8 cellular contexts compared by ENCODE assay signal in the genomic region with DNA sequence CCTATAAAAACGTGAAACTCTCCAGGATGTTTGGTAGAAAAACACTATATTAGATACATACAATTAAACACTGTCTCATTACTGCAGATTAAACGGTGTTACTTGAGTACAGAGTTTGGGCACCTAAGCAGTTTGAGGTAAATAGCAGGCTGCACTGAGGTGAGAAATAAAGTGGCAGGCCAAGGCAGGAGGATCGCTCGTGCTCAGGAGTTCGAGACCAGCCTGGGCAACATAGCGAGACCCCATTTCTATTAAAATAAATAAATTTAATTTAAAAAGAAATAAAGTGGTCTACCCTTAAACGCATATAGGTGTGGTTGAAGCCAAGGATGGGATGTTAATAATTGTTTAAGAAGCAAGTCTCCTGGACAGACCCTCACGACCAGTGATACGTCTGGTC. TPM values are rescaled to one million over a fixed set of nuclear protein-coding genes. Genes with fewer than 3 reads are reported as not detected.
A peak's percentile ranks its signal among the peaks of the same experiment; 100 is the strongest.
DNase-seq lines count a peak whose midpoint lies in the region; ATAC-seq, FAIRE-seq and TF ChIP-seq lines count a peak whose summit lies in the region.

No MANE protein-coding gene starts in this region.

- FAIRE-seq in GM19239 (lab: Jason Lieb, UNC): peak; percentile 58

- TF ChIP-seq EP300 in sigmoid colon (IDR thresholded peaks at IDR 0.05): no peak

- peak overlapping the region; percentile 93 to 98 (median 94) for H3K27ac ChIP-seq in sigmoid colon

- peaks cover 0 to 17% (median 4%) of the 10 kb centered on the region in 4 donors for H3K4me1 ChIP-seq in sigmoid colon

- no peaks in the 10 kb centered on the region for H3K27me3 ChIP-seq in sigmoid colon

- H3K9me3 ChIP-seq in sigmoid colon: no peaks in the 10 kb centered on the region

- peak overlapping the region; percentile 91 for H3K4me3 ChIP-seq in fibroblast of the aortic adventitia (ENCODE audit: low read depth, low read length)
- peak overlapping the region; percentile 76 to 95 (median 85) for H3K4me3 ChIP-seq in sigmoid colon

- 6 to 11% methylated on average over 9 of the region's 9 CpGs for WGBS in sigmoid colon, 2 donors

- TF ChIP-seq CTCF in fibroblast of the aortic adventitia (IDR thresholded peaks at IDR 0.05; ENCODE audit: insufficient read depth, low read length) (no peak), sigmoid colon (IDR thresholded peaks at IDR 0.05) (no peak)

- no peak for DNase-seq in GM19239 (ENCODE audit: insufficient read length, low spot score)
- peak; percentile 13 for DNase-seq in SK-N-DZ (ENCODE audit: low spot score)
- peak; percentile 7 for DNase-seq in fibroblast of the aortic adventitia (ENCODE audit: low read depth)
- DNase-seq in sigmoid colon: peak; percentile 14
- no peak for DNase-seq in HuH-7.5 (ENCODE audit: low spot score)

- no peak for TF ChIP-seq POLR2A in sigmoid colon (IDR thresholded peaks at IDR 0.05)

- intact Hi-C loops in sigmoid colon (cut with DNase I): loop anchor here (5.0 to 10.0 kb wide), 2 partner anchors 147 to 176 kb away; a partner anchor contains a TSS

- H3K36me3 ChIP-seq in sigmoid colon: peaks cover 0 to 6% (median 0%) of the 10 kb centered on the region in 4 donors

- ATAC-seq in GM19351 (IDR thresholded peaks at IDR 0.05; ENCODE audit: unreplicated experiment) (no peak), GM19397 (IDR thresholded peaks at IDR 0.05; ENCODE audit: unreplicated experiment) (no peak), HG03108 (IDR thresholded peaks at IDR 0.05; ENCODE audit: unreplicated experiment) (no peak)

RNA-seq across cellular contexts. Expression of a gene that starts 1.2 kb away (rescaled TPM):
- polyA plus RNA-seq in SK-N-DZ (2014; cell fraction: cytosol; rRNA removed): 97.4 and 103 TPM in 2 replicates
- 78.9 and 93.4 TPM in 2 replicates for polyA plus RNA-seq in SK-N-DZ (2014; cell fraction: nucleus; rRNA removed)
- total RNA-seq in fibroblast of the aortic adventitia (ENCODE audit: low replicate concordance): 41.0 and 61.3 TPM in 2 replicates
- 10 to 100 TPM; 48.2 to 85.3 (median 58.6) TPM for total RNA-seq in sigmoid colon
- 10 to 100 TPM; 15.3 to 28.3 (median 25.8) TPM for polyA plus RNA-seq in sigmoid colon

Comparison
In these comparisons a context has a peak if more than half of its experiments do, and no peak if none do; other contexts are left out.
1. DNase-seq: peak in SK-N-DZ (single experiment), fibroblast of the aortic adventitia (single experiment) and sigmoid colon (single experiment); none in GM19239 (single experiment) and HuH-7.5 (single experiment).